Comparison of ENCODE assay signal across 1 cellular context in the genomic region with DNA sequence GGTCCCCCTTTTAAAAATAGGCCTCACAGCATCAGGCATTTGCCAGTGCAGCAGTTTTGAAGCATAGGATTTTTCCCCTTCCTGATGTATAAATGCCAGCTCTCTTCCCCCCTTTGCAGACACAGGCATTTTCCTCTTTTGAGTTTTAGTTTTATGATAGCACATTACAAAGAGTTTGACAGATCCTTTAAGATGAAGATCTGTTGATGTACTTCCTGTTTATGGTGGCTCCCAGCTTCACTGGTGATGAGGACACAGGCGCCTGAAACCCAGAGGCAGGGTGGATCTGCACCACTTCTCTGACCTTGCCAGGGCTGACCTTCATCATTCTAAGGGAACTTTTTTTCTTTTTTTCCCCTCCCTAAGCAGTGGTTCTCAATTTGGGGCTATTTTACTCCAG.
TF ChIP-seq lines count a peak whose summit lies in the region.

No MANE protein-coding gene starts in this region.

TF ChIP-seq in GM23338, 12 proteins besides CTCF, POLR2A, EP300 and RAD21 (continued from another document):
- TF ChIP-seq, protein P1, sequence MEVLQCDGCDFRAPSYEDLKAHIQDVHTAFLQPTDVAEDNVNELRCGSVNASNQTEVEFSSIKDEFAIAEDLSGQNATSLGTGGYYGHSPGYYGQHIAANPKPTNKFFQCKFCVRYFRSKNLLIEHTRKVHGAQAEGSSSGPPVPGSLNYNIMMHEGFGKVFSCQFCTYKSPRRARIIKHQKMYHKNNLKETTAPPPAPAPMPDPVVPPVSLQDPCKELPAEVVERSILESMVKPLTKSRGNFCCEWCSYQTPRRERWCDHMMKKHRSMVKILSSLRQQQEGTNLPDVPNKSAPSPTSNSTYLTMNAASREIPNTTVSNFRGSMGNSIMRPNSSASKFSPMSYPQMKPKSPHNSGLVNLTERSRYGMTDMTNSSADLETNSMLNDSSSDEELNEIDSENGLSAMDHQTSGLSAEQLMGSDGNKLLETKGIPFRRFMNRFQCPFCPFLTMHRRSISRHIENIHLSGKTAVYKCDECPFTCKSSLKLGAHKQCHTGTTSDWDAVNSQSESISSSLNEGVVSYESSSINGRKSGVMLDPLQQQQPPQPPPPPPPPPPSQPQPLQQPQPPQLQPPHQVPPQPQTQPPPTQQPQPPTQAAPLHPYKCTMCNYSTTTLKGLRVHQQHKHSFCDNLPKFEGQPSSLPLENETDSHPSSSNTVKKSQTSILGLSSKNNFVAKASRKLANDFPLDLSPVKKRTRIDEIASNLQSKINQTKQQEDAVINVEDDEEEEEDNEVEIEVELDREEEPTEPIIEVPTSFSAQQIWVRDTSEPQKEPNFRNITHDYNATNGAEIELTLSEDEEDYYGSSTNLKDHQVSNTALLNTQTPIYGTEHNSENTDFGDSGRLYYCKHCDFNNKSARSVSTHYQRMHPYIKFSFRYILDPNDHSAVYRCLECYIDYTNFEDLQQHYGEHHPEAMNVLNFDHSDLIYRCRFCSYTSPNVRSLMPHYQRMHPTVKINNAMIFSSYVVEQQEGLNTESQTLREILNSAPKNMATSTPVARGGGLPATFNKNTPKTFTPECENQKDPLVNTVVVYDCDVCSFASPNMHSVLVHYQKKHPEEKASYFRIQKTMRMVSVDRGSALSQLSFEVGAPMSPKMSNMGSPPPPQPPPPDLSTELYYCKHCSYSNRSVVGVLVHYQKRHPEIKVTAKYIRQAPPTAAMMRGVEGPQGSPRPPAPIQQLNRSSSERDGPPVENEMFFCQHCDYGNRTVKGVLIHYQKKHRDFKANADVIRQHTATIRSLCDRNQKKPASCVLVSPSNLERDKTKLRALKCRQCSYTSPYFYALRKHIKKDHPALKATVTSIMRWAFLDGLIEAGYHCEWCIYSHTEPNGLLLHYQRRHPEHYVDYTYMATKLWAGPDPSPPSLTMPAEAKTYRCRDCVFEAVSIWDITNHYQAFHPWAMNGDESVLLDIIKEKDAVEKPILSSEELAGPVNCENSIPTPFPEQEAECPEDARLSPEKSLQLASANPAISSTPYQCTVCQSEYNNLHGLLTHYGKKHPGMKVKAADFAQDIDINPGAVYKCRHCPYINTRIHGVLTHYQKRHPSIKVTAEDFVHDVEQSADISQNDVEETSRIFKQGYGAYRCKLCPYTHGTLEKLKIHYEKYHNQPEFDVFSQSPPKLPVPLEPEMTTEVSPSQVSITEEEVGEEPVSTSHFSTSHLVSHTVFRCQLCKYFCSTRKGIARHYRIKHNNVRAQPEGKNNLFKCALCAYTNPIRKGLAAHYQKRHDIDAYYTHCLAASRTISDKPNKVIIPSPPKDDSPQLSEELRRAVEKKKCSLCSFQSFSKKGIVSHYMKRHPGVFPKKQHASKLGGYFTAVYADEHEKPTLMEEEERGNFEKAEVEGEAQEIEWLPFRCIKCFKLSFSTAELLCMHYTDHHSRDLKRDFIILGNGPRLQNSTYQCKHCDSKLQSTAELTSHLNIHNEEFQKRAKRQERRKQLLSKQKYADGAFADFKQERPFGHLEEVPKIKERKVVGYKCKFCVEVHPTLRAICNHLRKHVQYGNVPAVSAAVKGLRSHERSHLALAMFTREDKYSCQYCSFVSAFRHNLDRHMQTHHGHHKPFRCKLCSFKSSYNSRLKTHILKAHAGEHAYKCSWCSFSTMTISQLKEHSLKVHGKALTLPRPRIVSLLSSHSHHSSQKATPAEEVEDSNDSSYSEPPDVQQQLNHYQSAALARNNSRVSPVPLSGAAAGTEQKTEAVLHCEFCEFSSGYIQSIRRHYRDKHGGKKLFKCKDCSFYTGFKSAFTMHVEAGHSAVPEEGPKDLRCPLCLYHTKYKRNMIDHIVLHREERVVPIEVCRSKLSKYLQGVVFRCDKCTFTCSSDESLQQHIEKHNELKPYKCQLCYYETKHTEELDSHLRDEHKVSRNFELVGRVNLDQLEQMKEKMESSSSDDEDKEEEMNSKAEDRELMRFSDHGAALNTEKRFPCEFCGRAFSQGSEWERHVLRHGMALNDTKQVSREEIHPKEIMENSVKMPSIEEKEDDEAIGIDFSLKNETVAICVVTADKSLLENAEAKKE (CRISPR knock-in tag; IDR thresholded peaks at IDR 0.05) = no peak
- TF ChIP-seq EZH2phosphoT487 (IDR thresholded peaks at IDR 0.05; ENCODE audit: unreplicated experiment) = no peak
- TF ChIP-seq, protein P2, sequence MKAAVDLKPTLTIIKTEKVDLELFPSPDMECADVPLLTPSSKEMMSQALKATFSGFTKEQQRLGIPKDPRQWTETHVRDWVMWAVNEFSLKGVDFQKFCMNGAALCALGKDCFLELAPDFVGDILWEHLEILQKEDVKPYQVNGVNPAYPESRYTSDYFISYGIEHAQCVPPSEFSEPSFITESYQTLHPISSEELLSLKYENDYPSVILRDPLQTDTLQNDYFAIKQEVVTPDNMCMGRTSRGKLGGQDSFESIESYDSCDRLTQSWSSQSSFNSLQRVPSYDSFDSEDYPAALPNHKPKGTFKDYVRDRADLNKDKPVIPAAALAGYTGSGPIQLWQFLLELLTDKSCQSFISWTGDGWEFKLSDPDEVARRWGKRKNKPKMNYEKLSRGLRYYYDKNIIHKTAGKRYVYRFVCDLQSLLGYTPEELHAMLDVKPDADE (IDR thresholded peaks at IDR 0.05) = no peak
- TF ChIP-seq CREB1 (CRISPR knock-in tag; IDR thresholded peaks at IDR 0.05; ENCODE audit: low read depth) = no peak
- no peak for TF ChIP-seq POLR2AphosphoS5 (IDR thresholded peaks at IDR 0.05; ENCODE audit: low read depth)
- no peak for TF ChIP-seq ZNF331 (CRISPR knock-in tag; IDR thresholded peaks at IDR 0.05; ENCODE audit: low read depth)
- no peak for TF ChIP-seq JUNB (IDR thresholded peaks at IDR 0.05; ENCODE audit: unreplicated experiment)
- no peak for TF ChIP-seq NANOG (IDR thresholded peaks at IDR 0.05; ENCODE audit: borderline replicate concordance)
- TF ChIP-seq STAT1 (IDR thresholded peaks at IDR 0.05; ENCODE audit: unreplicated experiment) = no peak
TF ChIP-seq in GM23338: peak in this region for 0.
